In the genomic region with DNA sequence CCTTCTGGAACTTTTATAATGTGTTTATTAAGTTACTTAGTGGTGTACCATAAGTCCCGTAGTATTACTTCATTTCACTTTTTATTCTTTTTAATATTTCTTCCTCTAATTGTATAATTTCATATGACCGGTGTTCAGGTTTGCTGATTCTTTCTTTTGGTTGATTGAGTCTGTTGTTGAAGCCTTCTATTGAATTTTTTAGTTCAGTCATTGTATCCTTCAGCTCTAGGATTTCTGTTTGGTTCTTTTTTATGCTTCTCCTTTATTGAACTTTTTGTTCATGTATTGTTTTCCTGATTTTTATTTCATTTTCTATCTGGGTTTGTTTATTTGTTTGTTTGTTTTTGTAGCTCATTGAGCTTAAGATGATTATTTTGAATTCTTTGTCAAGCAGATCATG, we compare ENCODE assay signal across 20 cellular contexts.
"Had no signal": no experiment of that assay in that cellular context is flagged by ENCODE, and none has a peak within 500 bp of the region (broad histone marks: within the 10 kb centered on the region; RNA-seq: fewer than 3 reads in every experiment).

No MANE protein-coding gene starts in this region.

- DNase-seq: activated CD4-positive, alpha-beta memory T cell treated with anti-CD3 and anti-CD28 coated beads for 36 hours; activated CD4-positive, alpha-beta T cell treated with anti-CD3 and anti-CD28 coated beads, Interleukin-2, amount 10 ng/mL, durations not matched to agents 7 days and 5 days; activated CD4-positive, CD25-positive, alpha-beta regulatory T cell; activated gamma-delta T cell; activated naive CD4-positive, alpha-beta T cell treated with anti-CD3 and anti-CD28 coated beads for 36 hours; activated T-cell treated with anti-CD3 and anti-CD28 coated beads for 4 hours; activated T-cell treated with anti-CD3 and anti-CD28 coated beads, Interleukin-2, amount 50 U/mL, for 48 hours; brain microvascular endothelial cell; NCI-H1048; NCI-H146; NCI-H187 treated with DMSO at 0.1 percent for 48 hours; NCI-H2081 treated with DMSO at 0.1 percent for 48 hours; NCI-H446; NCI-H524; PC-9; SIG-M5; T-helper 1 cell had no signal

- H3K27ac ChIP-seq: brain microvascular endothelial cell, cardiac muscle cell, PC-9, VCaP had no signal

- ATAC-seq: activated T-helper 17 cell treated with anti-CD3 and anti-CD28 coated beads, Interleukin-2, amount 50 U/mL, for 72 hours had no signal

- H3K27me3 ChIP-seq: brain microvascular endothelial cell, cardiac muscle cell had no signal

- H3K4me2 ChIP-seq: PC-9 had no signal

- H3K4me3 ChIP-seq: cardiac muscle cell, PC-9 had no signal

- H3K36me3 ChIP-seq: brain microvascular endothelial cell, cardiac muscle cell had no signal

- H2AFZ ChIP-seq: PC-9 had no signal
